8 cellular contexts compared by ENCODE assay signal in genomic region chr1:230868736-230869385, GRCh38. TPM values are rescaled to one million over a fixed set of nuclear protein-coding genes. Genes with fewer than 3 reads are reported as not detected.
DNase-seq lines count a peak whose midpoint lies in the region; ATAC-seq and TF ChIP-seq lines count a peak whose summit lies in the region.

No MANE protein-coding gene starts in this region.

- intact Hi-C loops in transverse colon (cut with DNase I; ENCODE audit: low total_unique reads), result loop anchor here (5.0 kb wide), 1 partner anchor 38 kb away; no protein-coding TSS in a partner anchor

- WGBS in transverse colon (ENCODE audit: low coverage in 1 of 2), 2 donors, result 14% methylated on average over 32 of the region's 40 CpGs; no CpG with 5 or more reads in 1 of the 2 donors

- H3K4me1 ChIP-seq in SJCRH30 (peaks cover 3% of the 10 kb centered on the region; the same call in 1 of the 2 replicates), duodenal mucosa (ENCODE audit: control insufficient read depth in 1 of 2, insufficient read depth in 2 of 2, low read length in 2 of 2) (peaks cover 19 to 31% of the 10 kb centered on the region in 2 donors), transverse colon (peaks cover 5 to 36% (median 28%) of the 10 kb centered on the region in 4 donors)

- no peaks in the 10 kb centered on the region for H3K9me3 Mint-ChIP-seq in memory B cell

- H3K9me3 ChIP-seq in SJCRH30 (replicated peaks) (no peaks in the 10 kb centered on the region), duodenal mucosa (ENCODE audit: control insufficient read depth in 1 of 2, low read length in 2 of 2) (no peaks in the 10 kb centered on the region), transverse colon (no peaks in the 10 kb centered on the region)

- H3K4me3 ChIP-seq in SJCRH30 (peak overlapping the region; percentile 67), duodenal mucosa (ENCODE audit: low read depth in 1 of 2, low read length in 2 of 2) (peak overlapping the region; percentile 66 to 72), transverse colon (peak overlapping the region; percentile 58 to 89 (median 79))

- H3K27me3 Mint-ChIP-seq in memory B cell, result peaks cover 5% of the 10 kb centered on the region

- no peak for TF ChIP-seq CTCF in transverse colon (IDR thresholded peaks at IDR 0.05)

- no peaks in the 10 kb centered on the region for H3K36me3 Mint-ChIP-seq in memory B cell

- H3K4me1 Mint-ChIP-seq in memory B cell, result peaks cover 11% of the 10 kb centered on the region

- ATAC-seq in GM19467 (IDR thresholded peaks at IDR 0.05; ENCODE audit: unreplicated experiment) (peak; percentile 32), HG03521 (IDR thresholded peaks at IDR 0.05; ENCODE audit: unreplicated experiment) (peak; percentile 24), memory B cell (ENCODE audit: low read depth) (peak; percentile 32)

- H3K9ac ChIP-seq in duodenal mucosa (ENCODE audit: low read depth in 1 of 2, low read length in 2 of 2), result peak overlapping the region; percentile 43 to 56

- H3K36me3 ChIP-seq in SJCRH30 (no peaks in the 10 kb centered on the region), duodenal mucosa (ENCODE audit: control insufficient read depth in 1 of 2, insufficient read depth in 2 of 2, low read length in 2 of 2) (no peaks in the 10 kb centered on the region), transverse colon (no peaks in the 10 kb centered on the region)

- peak overlapping the region; percentile 69 for H3K27ac Mint-ChIP-seq in memory B cell

- peak overlapping the region; percentile 95 for H3K27ac ChIP-seq in SJCRH30
- H3K27ac ChIP-seq in duodenal mucosa (ENCODE audit: low read depth, low read length), result peak overlapping the region; percentile 37
- peak overlapping the region; percentile 81 to 90 (median 86) for H3K27ac ChIP-seq in transverse colon

- DNase-seq in DMS79 (lab: John Stamatoyannopoulos, UW) (peak; percentile 34), SJCRH30 (peak; percentile 70 to 79), memory B cell (ENCODE audit: low spot score in 2 of 2) (no peak), transverse colon (peak; percentile 60)
- DNase-seq in effector CD4-positive, alpha-beta T cell, result no peak

- H3K27me3 ChIP-seq in SJCRH30 (no peaks in the 10 kb centered on the region), duodenal mucosa (ENCODE audit: control insufficient read depth in 1 of 2, insufficient read depth in 2 of 2, low read length in 2 of 2) (no peaks in the 10 kb centered on the region), transverse colon (no peaks in the 10 kb centered on the region)

- in situ Hi-C loops in transverse colon (cut with MboI; ENCODE audit: low pct_ligation_motif_present in 1 of 4, low pct_unique_long_range_greater_than_20kb in 1 of 4, low sequenced_read_pairs in 3 of 4), result no loop called here

- TF ChIP-seq POLR2A in transverse colon (IDR thresholded peaks at IDR 0.05), result no peak

- H3K4me3 Mint-ChIP-seq in memory B cell, result peak overlapping the region; percentile 91

- TF ChIP-seq EP300 in transverse colon (IDR thresholded peaks at IDR 0.05; ENCODE audit: low read depth), result no peak

RNA-seq across cellular contexts. Expression of gene C1orf198, which starts 0.5 kb away (rescaled TPM):
- total RNA-seq in SJCRH30 (2014; rRNA removed; shearing (Covaris generic)), result 50.6 and 53.9 TPM in 2 replicates
- total RNA-seq in transverse colon, result 10 to 100 TPM; 10.8 to 26.7 (median 18.2) TPM

Comparison
In these comparisons a context has a peak if more than half of its experiments do, and no peak if none do; other contexts are left out.
1. DNase-seq: peak in DMS79 (single experiment), SJCRH30 (2 of 2) and transverse colon (single experiment); none in memory B cell (0 of 2) and effector CD4-positive, alpha-beta T cell (single experiment).
2. H3K27ac ChIP-seq: peak in every context shown above with its lines; median percentile 95 in SJCRH30; 86 in transverse colon; 37 in duodenal mucosa.
3. Peak in every context shown above with its lines, with median percentiles within 50 percentile points of each other: ATAC-seq and H3K4me3 ChIP-seq.